Comparison of ENCODE assay signal across 17 cellular contexts in the genomic region with DNA sequence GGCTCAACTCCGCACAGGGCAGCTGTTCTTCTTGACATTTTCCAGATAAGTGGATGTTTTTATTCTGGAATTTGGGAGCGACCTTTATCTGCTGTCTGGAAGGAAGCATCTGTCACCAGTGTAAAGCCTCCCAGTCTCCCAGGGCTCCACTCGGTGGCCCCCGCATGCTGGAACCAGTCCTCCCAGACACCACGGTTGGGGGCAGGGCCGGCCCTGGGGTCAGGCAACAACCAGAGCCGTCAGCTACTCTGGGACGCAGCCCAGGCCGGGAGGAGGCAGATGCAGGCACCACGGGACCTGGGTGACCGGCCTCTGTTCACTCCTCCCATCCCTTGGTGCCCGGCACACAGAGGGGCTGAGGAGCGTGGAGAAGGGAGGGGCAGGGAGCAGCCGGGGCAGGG.
DNase-seq lines count a peak whose midpoint lies in the region; ATAC-seq and TF ChIP-seq lines count a peak whose summit lies in the region.
"Had no signal": no experiment of that assay in that cellular context is flagged by ENCODE, and none has a peak within 500 bp of the region (broad histone marks: within the 10 kb centered on the region; RNA-seq: fewer than 3 reads in every experiment).

No MANE protein-coding gene starts in this region.

- no peak overlapping the region for H3K9ac ChIP-seq in endodermal cell (ENCODE audit: extremely low read depth, low read length, poor library complexity, severe bottlenecking)

- TF ChIP-seq CTCF in cardiac muscle cell (IDR thresholded peaks at IDR 0.05; ENCODE audit: low read depth, low read length) (no peak), left ventricle myocardium inferior (IDR thresholded peaks at IDR 0.05; ENCODE audit: borderline replicate concordance) (no peak), endodermal cell (conservative IDR thresholded peaks at IDR 0.05) (no peak), progenitor cell of endocrine pancreas (IDR thresholded peaks at IDR 0.05; ENCODE audit: unreplicated experiment) (no peak)

- H3K27ac ChIP-seq in cardiac muscle cell (no peak overlapping the region), left ventricle myocardium inferior (replicated peaks) (no peak overlapping the region), endodermal cell (ENCODE audit: low read depth, low read length) (no peak overlapping the region)
- H3K27ac ChIP-seq: vagina had no signal

- POLR2A ChIA-PET in naive thymus-derived CD8-positive, alpha-beta T cell (lab: Charles Lee), result no interaction called here

- ATAC-seq in left lobe of liver, result peak; percentile 71
- ATAC-seq in stimulated activated memory B cell treated with anti-CD40 and anti-IgM and Interleukin-4, amounts not matched to agents 10 μg/mL and 1 μg/mL and 100 μg/mL, for 72 hours, result peak; percentile 10
- no peak for ATAC-seq in naive thymus-derived CD8-positive, alpha-beta T cell
- ATAC-seq: activated CD4-positive, alpha-beta T cell treated with anti-CD3 and anti-CD28 coated beads for 36 hours; HCT116 had no signal

- H3K4me3 ChIP-seq in cardiac muscle cell, result no peak overlapping the region
- H3K4me3 ChIP-seq in left ventricle myocardium inferior, result no peak overlapping the region
- H3K4me3 ChIP-seq in endodermal cell (ENCODE audit: low read length), result no peak overlapping the region
- H3K4me3 ChIP-seq: vagina had no signal

- no peaks in the 10 kb centered on the region for H3K9me3 ChIP-seq in cardiac muscle cell (ENCODE audit: low read depth)
- H3K9me3 ChIP-seq in left ventricle myocardium inferior (replicated peaks), result peaks cover 5% of the 10 kb centered on the region
- no peaks in the 10 kb centered on the region for H3K9me3 ChIP-seq in endodermal cell (ENCODE audit: control insufficient read depth, low read length)
- H3K9me3 ChIP-seq: vagina had no signal

- 82 to 89% methylated on average over 9 to 14 of the region's 14 CpGs for WGBS in endodermal cell (ENCODE audit: insufficient coverage in 1 of 2, insufficient read length in 1 of 2), 2 experiments

- DNase-seq in cardiac muscle cell (ENCODE audit: low read depth in 1 of 2, low spot score in 1 of 2), result peak; percentile 52 to 75
- DNase-seq in left ventricle myocardium inferior, result no peak
- DNase-seq in endodermal cell, result peak; percentile 42
- DNase-seq in left lobe of liver (ENCODE audit: low spot score), result peak; percentile 55
- no peak for DNase-seq in activated CD4-positive, alpha-beta T cell treated with anti-CD3 and anti-CD28 coated beads, Interleukin-2, amount 50 U/mL, for 48 hours
- no peak for DNase-seq in progenitor cell of endocrine pancreas (ENCODE audit: low spot score, unreplicated experiment)
- no peak for DNase-seq in naive thymus-derived CD8-positive, alpha-beta T cell
- DNase-seq: 8988T; activated CD4-positive, alpha-beta T cell treated with anti-CD3 and anti-CD28 coated beads for 36 hours; EL; Karpas-422; NCI-H1930 had no signal

- intact Hi-C loops in left ventricle myocardium inferior (cut with micrococcal nuclease), result no loop called here

- peaks cover 21% of the 10 kb centered on the region for H3K9me3 Mint-ChIP-seq in endodermal cell
- H3K9me3 Mint-ChIP-seq in stimulated activated memory B cell treated with anti-CD40 and anti-IgM and Interleukin-4, amounts not matched to agents 10 μg/mL and 1 μg/mL and 100 μg/mL, for 72 hours, result peaks cover 11% of the 10 kb centered on the region
- H3K9me3 Mint-ChIP-seq in progenitor cell of endocrine pancreas (ENCODE audit: low read depth), result peaks cover 12% of the 10 kb centered on the region
- peaks cover 0 to 6% (median 2%) of the 10 kb centered on the region in 9 donors for H3K9me3 Mint-ChIP-seq in naive thymus-derived CD8-positive, alpha-beta T cell

- H3K36me3 ChIP-seq in cardiac muscle cell, result no peaks in the 10 kb centered on the region
- H3K36me3 ChIP-seq in left ventricle myocardium inferior, result no peaks in the 10 kb centered on the region
- H3K36me3 ChIP-seq in endodermal cell (ENCODE audit: control insufficient read depth, insufficient read depth, low read length), result no peaks in the 10 kb centered on the region
- H3K36me3 ChIP-seq: vagina had no signal

- H3K27me3 Mint-ChIP-seq in endodermal cell (ENCODE audit: insufficient read depth) (no peaks in the 10 kb centered on the region), progenitor cell of endocrine pancreas (no peaks in the 10 kb centered on the region)
- H3K27me3 Mint-ChIP-seq in stimulated activated memory B cell treated with anti-CD40 and anti-IgM and Interleukin-4, amounts not matched to agents 10 μg/mL and 1 μg/mL and 100 μg/mL, for 72 hours, result peaks cover 32% of the 10 kb centered on the region
- H3K27me3 Mint-ChIP-seq in naive thymus-derived CD8-positive, alpha-beta T cell, result peaks cover 4 to 34% (median 17%) of the 10 kb centered on the region in 5 donors

- no peak overlapping the region for H3K27ac Mint-ChIP-seq in endodermal cell
- no peak overlapping the region for H3K27ac Mint-ChIP-seq in stimulated activated memory B cell treated with anti-CD40 and anti-IgM and Interleukin-4, amounts not matched to agents 10 μg/mL and 1 μg/mL and 100 μg/mL, for 72 hours
- H3K27ac Mint-ChIP-seq in progenitor cell of endocrine pancreas, result no peak overlapping the region
- H3K27ac Mint-ChIP-seq in naive thymus-derived CD8-positive, alpha-beta T cell, result no peak overlapping the region
- H3K27ac Mint-ChIP-seq: activated CD4-positive, alpha-beta T cell treated with anti-CD3 and anti-CD28 coated beads for 36 hours; activated naive CD8-positive, alpha-beta T cell; B cell had no signal

- H3K4me1 Mint-ChIP-seq in endodermal cell (no peaks in the 10 kb centered on the region), progenitor cell of endocrine pancreas (ENCODE audit: low read depth) (no peaks in the 10 kb centered on the region)
- no peaks in the 10 kb centered on the region for H3K4me1 Mint-ChIP-seq in stimulated activated memory B cell treated with anti-CD40 and anti-IgM and Interleukin-4, amounts not matched to agents 10 μg/mL and 1 μg/mL and 100 μg/mL, for 72 hours
- no peaks in the 10 kb centered on the region for H3K4me1 Mint-ChIP-seq in naive thymus-derived CD8-positive, alpha-beta T cell
- H3K4me1 Mint-ChIP-seq: activated CD4-positive, alpha-beta T cell treated with anti-CD3 and anti-CD28 coated beads for 36 hours; B cell had no signal

- H3K4me3 Mint-ChIP-seq in endodermal cell (no peak overlapping the region), progenitor cell of endocrine pancreas (ENCODE audit: low read depth) (no peak overlapping the region)
- H3K4me3 Mint-ChIP-seq in stimulated activated memory B cell treated with anti-CD40 and anti-IgM and Interleukin-4, amounts not matched to agents 10 μg/mL and 1 μg/mL and 100 μg/mL, for 72 hours, result no peak overlapping the region
- no peak overlapping the region for H3K4me3 Mint-ChIP-seq in naive thymus-derived CD8-positive, alpha-beta T cell
- H3K4me3 Mint-ChIP-seq: activated CD4-positive, alpha-beta T cell treated with anti-CD3 and anti-CD28 coated beads for 36 hours; activated naive CD8-positive, alpha-beta T cell; B cell had no signal

- H3K27me3 ChIP-seq in cardiac muscle cell, result no peaks in the 10 kb centered on the region
- peaks cover 54% of the 10 kb centered on the region for H3K27me3 ChIP-seq in left ventricle myocardium inferior (ENCODE audit: low read depth)
- no peaks in the 10 kb centered on the region for H3K27me3 ChIP-seq in endodermal cell (ENCODE audit: control insufficient read depth, insufficient read depth, low read length, poor library complexity, severe bottlenecking)
- H3K27me3 ChIP-seq: vagina had no signal

- no peaks in the 10 kb centered on the region for H3K36me3 Mint-ChIP-seq in endodermal cell (ENCODE audit: low read depth)
- no peaks in the 10 kb centered on the region for H3K36me3 Mint-ChIP-seq in stimulated activated memory B cell treated with anti-CD40 and anti-IgM and Interleukin-4, amounts not matched to agents 10 μg/mL and 1 μg/mL and 100 μg/mL, for 72 hours
- no peaks in the 10 kb centered on the region for H3K36me3 Mint-ChIP-seq in progenitor cell of endocrine pancreas (ENCODE audit: insufficient read depth)
- peaks cover 0 to 2% (median 1%) of the 10 kb centered on the region in 3 donors for H3K36me3 Mint-ChIP-seq in naive thymus-derived CD8-positive, alpha-beta T cell
- H3K36me3 Mint-ChIP-seq: activated naive CD8-positive, alpha-beta T cell had no signal

- H3K4me1 ChIP-seq in cardiac muscle cell (ENCODE audit: low read depth) (no peaks in the 10 kb centered on the region), left ventricle myocardium inferior (no peaks in the 10 kb centered on the region), endodermal cell (ENCODE audit: control insufficient read depth, insufficient read depth, low read length) (no peaks in the 10 kb centered on the region)
- H3K4me1 ChIP-seq: vagina had no signal

Comparison
In these comparisons a context has a peak if more than half of its experiments do, and no peak if none do; other contexts are left out.
1. DNase-seq: peak in cardiac muscle cell (2 of 2), endodermal cell (single experiment) and left lobe of liver (single experiment); none in left ventricle myocardium inferior (single experiment), activated CD4-positive, alpha-beta T cell treated with anti-CD3 and anti-CD28 coated beads, Interleukin-2, amount 50 U/mL, for 48 hours (0 of 2), progenitor cell of endocrine pancreas (single experiment) and naive thymus-derived CD8-positive, alpha-beta T cell (0 of 10).
2. ATAC-seq: peak in left lobe of liver (single experiment) and stimulated activated memory B cell treated with anti-CD40 and anti-IgM and Interleukin-4, amounts not matched to agents 10 μg/mL and 1 μg/mL and 100 μg/mL, for 72 hours (single experiment); none in naive thymus-derived CD8-positive, alpha-beta T cell (0 of 2).